In the genomic region with DNA sequence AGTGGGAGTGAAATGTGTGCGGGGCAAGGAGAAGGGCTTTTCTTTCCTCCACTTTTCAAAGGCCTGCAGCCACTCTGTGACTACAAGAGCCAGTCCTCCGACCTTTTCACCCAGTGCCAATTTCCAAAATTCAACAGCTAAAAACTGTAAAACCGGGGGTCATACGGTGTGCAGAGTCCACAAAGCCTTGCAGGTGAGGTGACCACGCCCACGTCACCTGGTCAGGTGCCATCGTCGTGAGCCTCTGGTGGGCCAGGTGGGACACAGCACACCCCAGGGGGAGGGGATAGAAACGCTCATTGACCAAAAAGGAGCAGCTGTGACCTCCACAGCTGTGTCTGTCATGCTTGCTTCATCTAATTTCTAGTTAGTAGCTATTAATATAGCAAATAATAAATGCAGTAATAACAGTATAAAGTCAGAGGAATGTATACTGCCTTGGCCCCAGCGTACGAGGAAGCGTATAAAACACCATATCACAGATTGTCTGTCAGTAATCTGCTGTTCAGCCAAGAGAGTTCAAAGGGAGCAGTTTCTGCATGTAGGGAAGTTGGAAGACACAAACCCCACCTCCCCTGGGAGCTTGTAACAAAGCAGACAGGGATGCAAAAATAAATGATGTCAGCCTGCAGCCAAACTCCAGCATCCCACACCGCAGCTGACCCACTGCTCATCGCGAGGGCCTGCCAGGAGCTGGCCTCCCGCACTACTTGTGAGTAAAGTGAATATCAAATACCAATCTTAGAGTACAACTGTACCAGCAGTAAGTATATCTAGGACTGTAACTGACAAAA, we compare ENCODE assay signal across 1 cellular context.
TF ChIP-seq lines count a peak whose summit lies in the region.

No MANE protein-coding gene starts in this region.

TF ChIP-seq in SK-N-SH, 30 proteins besides CTCF, POLR2A, EP300 and RAD21 (continued from another document):
- TF ChIP-seq, protein P1, sequence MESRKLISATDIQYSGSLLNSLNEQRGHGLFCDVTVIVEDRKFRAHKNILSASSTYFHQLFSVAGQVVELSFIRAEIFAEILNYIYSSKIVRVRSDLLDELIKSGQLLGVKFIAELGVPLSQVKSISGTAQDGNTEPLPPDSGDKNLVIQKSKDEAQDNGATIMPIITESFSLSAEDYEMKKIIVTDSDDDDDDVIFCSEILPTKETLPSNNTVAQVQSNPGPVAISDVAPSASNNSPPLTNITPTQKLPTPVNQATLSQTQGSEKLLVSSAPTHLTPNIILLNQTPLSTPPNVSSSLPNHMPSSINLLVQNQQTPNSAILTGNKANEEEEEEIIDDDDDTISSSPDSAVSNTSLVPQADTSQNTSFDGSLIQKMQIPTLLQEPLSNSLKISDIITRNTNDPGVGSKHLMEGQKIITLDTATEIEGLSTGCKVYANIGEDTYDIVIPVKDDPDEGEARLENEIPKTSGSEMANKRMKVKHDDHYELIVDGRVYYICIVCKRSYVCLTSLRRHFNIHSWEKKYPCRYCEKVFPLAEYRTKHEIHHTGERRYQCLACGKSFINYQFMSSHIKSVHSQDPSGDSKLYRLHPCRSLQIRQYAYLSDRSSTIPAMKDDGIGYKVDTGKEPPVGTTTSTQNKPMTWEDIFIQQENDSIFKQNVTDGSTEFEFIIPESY (IDR thresholded peaks at IDR 0.05; ENCODE audit: borderline replicate concordance, low read depth) = no peak
- TF ChIP-seq SIN3A (IDR thresholded peaks at IDR 0.05; ENCODE audit: borderline replicate concordance, low read depth, low read length) = no peak
TF ChIP-seq in SK-N-SH: peak in this region for 0.
